In the genomic region with DNA sequence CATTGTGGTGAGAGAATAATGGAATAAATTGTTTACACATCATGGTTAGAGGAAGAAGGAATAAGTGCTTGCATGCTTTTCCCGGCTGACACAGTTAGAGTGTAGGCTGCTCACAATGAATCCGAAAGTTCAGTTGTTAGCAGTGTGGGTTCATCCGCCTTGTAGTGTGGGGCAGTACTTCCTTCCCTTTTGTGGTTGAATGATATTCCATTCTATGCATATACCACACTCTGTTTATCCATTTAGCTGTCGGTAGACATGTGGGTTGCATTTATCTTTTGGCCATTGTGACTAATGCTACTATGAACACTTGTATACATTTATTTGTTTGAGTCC, we compare ENCODE assay signal across 20 cellular contexts.
DNase-seq lines count a peak whose midpoint lies in the region; ATAC-seq, FAIRE-seq and TF ChIP-seq lines count a peak whose summit lies in the region.
"Had no signal": no experiment of that assay in that cellular context is flagged by ENCODE, and none has a peak within 500 bp of the region (broad histone marks: within the 10 kb centered on the region; RNA-seq: fewer than 3 reads in every experiment).

No MANE protein-coding gene starts in this region.

- no peak for FAIRE-seq in astrocyte (lab: Jason Lieb, UNC)
- FAIRE-seq: colon, GM12878, pancreas had no signal

- no peak overlapping the region for H3K4me3 Mint-ChIP-seq in astrocyte (ENCODE audit: unreplicated experiment)
- H3K4me3 Mint-ChIP-seq: CD4-positive, CD25-positive, alpha-beta regulatory T cell had no signal

- peaks cover 99% of the 10 kb centered on the region for H4K20me1 ChIP-seq in astrocyte (ENCODE audit: insufficient read depth, low read length)
- peaks cover 99% of the 10 kb centered on the region for H4K20me1 ChIP-seq in smooth muscle cell (ENCODE audit: low read depth)

- no peaks in the 10 kb centered on the region for H3K27me3 Mint-ChIP-seq in astrocyte (ENCODE audit: low read depth, unreplicated experiment)

- TF ChIP-seq CTCF in GM20000 (IDR thresholded peaks at IDR 0.05; ENCODE audit: extremely low read depth, missing control alignments) (no peak), astrocyte (IDR thresholded peaks at IDR 0.05; ENCODE audit: insufficient read depth, low read depth, low read length) (no peak), smooth muscle cell (IDR thresholded peaks at IDR 0.05; ENCODE audit: borderline replicate concordance, insufficient read depth, poor library complexity, severe bottlenecking) (no peak)

- H3K27ac ChIP-seq in astrocyte (ENCODE audit: low read depth, low read length): no peak overlapping the region
- H3K27ac ChIP-seq in smooth muscle cell (ENCODE audit: low read depth): peak overlapping the region; percentile 47
- H3K27ac ChIP-seq: epithelial cell of prostate, pancreas had no signal

- H3K4me3 ChIP-seq in astrocyte (ENCODE audit: insufficient read depth, low read depth, low read length) (no peak overlapping the region), smooth muscle cell (no peak overlapping the region)
- H3K4me3 ChIP-seq: GM12878, heart right ventricle, pancreas had no signal

- H2AFZ ChIP-seq in astrocyte (ENCODE audit: low read depth, low read length) (no peak overlapping the region), smooth muscle cell (ENCODE audit: low read depth) (no peak overlapping the region)

- H3K9me3 ChIP-seq in astrocyte (ENCODE audit: insufficient read depth, low read depth, low read length) (no peaks in the 10 kb centered on the region), smooth muscle cell (replicated peaks; ENCODE audit: low read depth) (no peaks in the 10 kb centered on the region)
- H3K9me3 ChIP-seq: heart right ventricle, pancreas had no signal

- H3K27me3 ChIP-seq in astrocyte (ENCODE audit: insufficient read depth, low read length): no peaks in the 10 kb centered on the region
- no peaks in the 10 kb centered on the region for H3K27me3 ChIP-seq in smooth muscle cell (ENCODE audit: low read depth)
- H3K27me3 ChIP-seq: pancreas had no signal

- DNase-seq in GM20000 (ENCODE audit: low spot score) (peak; percentile 57), NCI-H345 (lab: John Stamatoyannopoulos, UW) (peak; percentile 38), astrocyte (ENCODE audit: low read depth) (peak; percentile 43), smooth muscle cell (lab: John Stamatoyannopoulos, UW; ENCODE audit: unreplicated experiment) (no peak), SKM-1 treated with dmso at 0.1 percent for 144 hours (lab: John Stamatoyannopoulos, UW; ENCODE audit: unreplicated experiment) (no peak), left lobe of liver (ENCODE audit: low spot score) (no peak)
- DNase-seq: activated CD4-positive, alpha-beta T cell treated with anti-CD3 and anti-CD28 coated beads, Interleukin-2, amount 50 U/mL, for 4 hours; amygdala; CD4-positive, CD25-positive, alpha-beta regulatory T cell; EL; heart right ventricle; NCI-H2081; Right ventricle myocardium superior; stimulated activated naive CD4-positive, alpha-beta T cell treated with Interleukin-2 at 50 U/mL for 16 hours; T1000 had no signal

- H3K79me2 ChIP-seq in astrocyte (ENCODE audit: insufficient read depth, low read length): peaks cover 92% of the 10 kb centered on the region
- H3K79me2 ChIP-seq in smooth muscle cell (ENCODE audit: low read depth): peaks cover 95% of the 10 kb centered on the region

- H3K4me1 Mint-ChIP-seq in astrocyte (ENCODE audit: low read depth, unreplicated experiment): peaks cover 25% of the 10 kb centered on the region

- H3K36me3 Mint-ChIP-seq in astrocyte (ENCODE audit: low read depth, unreplicated experiment): peaks cover 34% of the 10 kb centered on the region
- H3K36me3 Mint-ChIP-seq: CD4-positive, CD25-positive, alpha-beta regulatory T cell had no signal

- H3K36me3 ChIP-seq in astrocyte (ENCODE audit: insufficient read depth, low read length) (peaks cover 25% of the 10 kb centered on the region), smooth muscle cell (ENCODE audit: low read depth) (peaks cover 18% of the 10 kb centered on the region)
- H3K36me3 ChIP-seq: pancreas had no signal

- H3F3A ChIP-seq in smooth muscle cell (ENCODE audit: low read depth): peaks cover 97% of the 10 kb centered on the region

- H3K4me1 ChIP-seq in astrocyte (ENCODE audit: insufficient read depth, low read length): peaks cover 17% of the 10 kb centered on the region
- H3K4me1 ChIP-seq in smooth muscle cell (ENCODE audit: low read depth): no peaks in the 10 kb centered on the region
- H3K4me1 ChIP-seq: pancreas had no signal

- H3K4me2 ChIP-seq in astrocyte (ENCODE audit: low read length) (no peak overlapping the region), smooth muscle cell (peak overlapping the region; percentile 14)

- no peak overlapping the region for H3K9ac ChIP-seq in astrocyte (ENCODE audit: low read length)
- no peak overlapping the region for H3K9ac ChIP-seq in smooth muscle cell (ENCODE audit: low read depth)

- peaks cover 3% of the 10 kb centered on the region for H3K9me3 Mint-ChIP-seq in astrocyte (ENCODE audit: unreplicated experiment)

- peak overlapping the region; percentile 83 for H3K27ac Mint-ChIP-seq in astrocyte (ENCODE audit: unreplicated experiment)
- H3K27ac Mint-ChIP-seq: CD4-positive, CD25-positive, alpha-beta regulatory T cell had no signal

- WGBS in smooth muscle cell (ENCODE audit: low lambda C conversion rate): 51% methylated on average over 4 of the region's 4 CpGs

- no peak for ATAC-seq in HG02759 (IDR thresholded peaks at IDR 0.05; ENCODE audit: unreplicated experiment)
- no peak for ATAC-seq in left lobe of liver
- ATAC-seq: GM12878 had no signal

Comparison
In these comparisons a context has a peak if more than half of its experiments do, and no peak if none do; other contexts are left out.
1. DNase-seq: peak in GM20000 (single experiment), NCI-H345 (single experiment) and astrocyte (single experiment); none in smooth muscle cell (single experiment), SKM-1 treated with dmso at 0.1 percent for 144 hours (single experiment) and left lobe of liver (single experiment).